Comparison of ENCODE assay signal across 2 cellular contexts in the genomic region with DNA sequence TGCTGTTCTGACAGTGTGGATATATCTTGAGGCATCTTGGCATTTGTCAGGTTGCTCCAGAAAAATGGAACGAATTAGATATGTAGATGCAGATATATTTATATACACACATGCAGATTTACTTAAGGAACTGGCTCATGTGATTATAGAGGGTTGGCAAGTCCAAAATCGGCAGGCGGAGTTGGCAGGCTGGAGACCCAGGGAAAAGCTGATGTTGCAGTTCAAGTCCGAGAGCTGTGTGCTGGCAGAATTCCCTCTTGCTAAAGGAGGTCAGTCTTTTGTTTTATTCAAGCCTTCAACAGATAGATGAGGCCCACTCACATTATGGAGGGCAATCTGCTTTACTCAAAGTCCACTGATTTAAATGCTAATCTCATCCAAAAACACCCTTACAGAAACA.
TF ChIP-seq lines count a peak whose summit lies in the region.

No MANE protein-coding gene starts in this region.

TF ChIP-seq in IMR-90, 13 proteins besides CTCF, POLR2A, EP300 and RAD21:
- TF ChIP-seq RCOR1 (IDR thresholded peaks at IDR 0.05; ENCODE audit: insufficient replicate concordance, low read length) (no peak), FOS (IDR thresholded peaks at IDR 0.05; ENCODE audit: low read depth, low read length) (no peak), MAZ (IDR thresholded peaks at IDR 0.05; ENCODE audit: borderline replicate concordance, low read depth, low read length) (no peak), BHLHE40 (IDR thresholded peaks at IDR 0.05; ENCODE audit: low read depth, low read length) (no peak), CHD1 (IDR thresholded peaks at IDR 0.05; ENCODE audit: low read depth, low read length) (no peak), NFE2L2 (IDR thresholded peaks at IDR 0.05; ENCODE audit: low read depth, low read length) (no peak), RFX5 (IDR thresholded peaks at IDR 0.05; ENCODE audit: low read depth, low read length) (no peak), SMC3 (IDR thresholded peaks at IDR 0.05; ENCODE audit: low read depth, low read length) (no peak), CEBPB (IDR thresholded peaks at IDR 0.05; ENCODE audit: low read depth, low read length) (no peak), USF2 (IDR thresholded peaks at IDR 0.05; ENCODE audit: low read depth, low read length) (no peak), MXI1 (IDR thresholded peaks at IDR 0.05; ENCODE audit: borderline replicate concordance, low read depth, low read length) (no peak), MAFK (IDR thresholded peaks at IDR 0.05; ENCODE audit: low read depth, low read length) (no peak)
- TF ChIP-seq, protein P1, sequence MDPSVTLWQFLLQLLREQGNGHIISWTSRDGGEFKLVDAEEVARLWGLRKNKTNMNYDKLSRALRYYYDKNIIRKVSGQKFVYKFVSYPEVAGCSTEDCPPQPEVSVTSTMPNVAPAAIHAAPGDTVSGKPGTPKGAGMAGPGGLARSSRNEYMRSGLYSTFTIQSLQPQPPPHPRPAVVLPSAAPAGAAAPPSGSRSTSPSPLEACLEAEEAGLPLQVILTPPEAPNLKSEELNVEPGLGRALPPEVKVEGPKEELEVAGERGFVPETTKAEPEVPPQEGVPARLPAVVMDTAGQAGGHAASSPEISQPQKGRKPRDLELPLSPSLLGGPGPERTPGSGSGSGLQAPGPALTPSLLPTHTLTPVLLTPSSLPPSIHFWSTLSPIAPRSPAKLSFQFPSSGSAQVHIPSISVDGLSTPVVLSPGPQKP (IDR thresholded peaks at IDR 0.05; ENCODE audit: borderline replicate concordance, low read depth, low read length), result no peak
TF ChIP-seq in IMR-90: peak in this region for 0.

TF ChIP-seq in endothelial cell of umbilical vein, 7 proteins besides CTCF, POLR2A, EP300 and RAD21:
- TF ChIP-seq JUN (IDR thresholded peaks at IDR 0.05; ENCODE audit: borderline replicate concordance, insufficient read depth, insufficient read length, low read depth) (no peak), MYC (IDR thresholded peaks at IDR 0.05; ENCODE audit: low read depth, low read length) (no peak), EZH2 (IDR thresholded peaks at IDR 0.05; ENCODE audit: borderline replicate concordance, low read depth, low read length, severe bottlenecking) (no peak), POLR2AphosphoS5 (IDR thresholded peaks at IDR 0.05; ENCODE audit: insufficient read depth, low read depth, low read length) (no peak), GATA2 (IDR thresholded peaks at IDR 0.05; ENCODE audit: insufficient read depth, insufficient read length, low read depth, low read length) (no peak), FOS (IDR thresholded peaks at IDR 0.05; ENCODE audit: borderline replicate concordance, insufficient read depth, low read length) (no peak)
- TF ChIP-seq, protein P2, sequence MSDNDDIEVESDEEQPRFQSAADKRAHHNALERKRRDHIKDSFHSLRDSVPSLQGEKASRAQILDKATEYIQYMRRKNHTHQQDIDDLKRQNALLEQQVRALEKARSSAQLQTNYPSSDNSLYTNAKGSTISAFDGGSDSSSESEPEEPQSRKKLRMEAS (IDR thresholded peaks at IDR 0.05; ENCODE audit: insufficient read depth, insufficient read length), result no peak
